8 cellular contexts compared by ENCODE assay signal in genomic region chr19:1875646-1876493, GRCh38. TPM values are rescaled to one million over a fixed set of nuclear protein-coding genes. Genes with fewer than 3 reads are reported as not detected.
A peak's percentile ranks its signal among the peaks of the same experiment; 100 is the strongest.
DNase-seq lines count a peak whose midpoint lies in the region; ATAC-seq, FAIRE-seq and TF ChIP-seq lines count a peak whose summit lies in the region.

No MANE protein-coding gene starts in this region.

- no peaks in the 10 kb centered on the region for H3K27me3 ChIP-seq in prostate gland (replicated peaks; ENCODE audit: insufficient read depth)

- ATAC-seq in HG02759 (IDR thresholded peaks at IDR 0.05; ENCODE audit: unreplicated experiment) = peak; percentile 92
- ATAC-seq in left ventricle myocardium superior = peak; percentile 94

- no peaks in the 10 kb centered on the region for H3K36me3 ChIP-seq in prostate gland

- peak overlapping the region; percentile 80 to 93 for H3K27ac ChIP-seq in prostate gland

- TF ChIP-seq CTCF in GM12875 (IDR thresholded peaks at IDR 0.05; ENCODE audit: borderline replicate concordance, insufficient read depth, low read depth, low read length) = no peak
- peak in 2 of 4 experiments; percentile 10 to 27 for TF ChIP-seq CTCF in prostate gland (IDR thresholded peaks at IDR 0.05)

- intact Hi-C loops in left ventricle myocardium superior (cut with micrococcal nuclease) = no loop called here
- intact Hi-C loops in prostate gland (cut with DNase I) = no loop called here

- peaks cover 24% of the 10 kb centered on the region for H3K4me1 ChIP-seq in prostate gland (replicated peaks)

- FAIRE-seq in urothelium cell line (lab: Jason Lieb, UNC) = peak; percentile 95

- TF ChIP-seq POLR2A in prostate gland (IDR thresholded peaks at IDR 0.05) = peak; percentile 91

- DNase-seq in NCI-H1436 (lab: John Stamatoyannopoulos, UW) = peak; percentile 85
- peak; percentile 76 to 94 (median 81) for DNase-seq in T-helper 1 cell
- peak; percentile 64 for DNase-seq in amniotic stem cell (lab: John Stamatoyannopoulos, UW)
- peak; percentile 96 for DNase-seq in left ventricle myocardium superior
- peak; percentile 93 for DNase-seq in prostate gland (ENCODE audit: low spot score)
- DNase-seq in urothelium cell line (ENCODE audit: low spot score) = peak; percentile 83

- H3K4me3 ChIP-seq in GM12875 (ENCODE audit: low read depth, low read length) (peak overlapping the region; percentile 100), prostate gland (peak overlapping the region; percentile 93 to 97)

- under 1% methylated on average over 84 of the region's 87 CpGs for WGBS in prostate gland

- no peaks in the 10 kb centered on the region for H3K9me3 ChIP-seq in prostate gland

RNA-seq across cellular contexts. Expression of gene ABHD17A, which starts 9.4 kb away (rescaled TPM):
- total RNA-seq in left ventricle myocardium superior (64.4 TPM), prostate gland (100 to 1,000 TPM; 131 to 146 TPM)

RNA-seq across cellular contexts. Expression of gene KLF16, which starts 12.5 kb away (rescaled TPM):
- total RNA-seq in left ventricle myocardium superior (9.8 TPM), prostate gland (10 to 100 TPM in 1 of 2 donors, 1 to 10 TPM in 1; 8.4 to 22.8 TPM)

RNA-seq across cellular contexts. Expression of gene REXO1, which starts 27.6 kb away (rescaled TPM):
- total RNA-seq in left ventricle myocardium superior = 16.0 TPM
- 10 to 100 TPM; 29.8 to 59.1 TPM for total RNA-seq in prostate gland

RNA-seq across cellular contexts. Expression of gene ADAT3, which starts 29.3 kb away (rescaled TPM):
- total RNA-seq in left ventricle myocardium superior (2.0 TPM), prostate gland (10 to 100 TPM; 17.3 to 25.1 TPM)

RNA-seq across cellular contexts. Expression of gene SCAMP4, which starts 29.3 kb away (rescaled TPM):
- total RNA-seq in left ventricle myocardium superior = 16.4 TPM
- total RNA-seq in prostate gland = 100 to 1,000 TPM; 161 to 248 TPM

Comparison
In these comparisons a context has a peak if more than half of its experiments do, and no peak if none do; other contexts are left out.
1. Peak in every context shown above with its lines: DNase-seq, ATAC-seq, H3K4me3 ChIP-seq and H3K27ac ChIP-seq.